Comparison of ENCODE assay signal across 1 cellular context in the genomic region with DNA sequence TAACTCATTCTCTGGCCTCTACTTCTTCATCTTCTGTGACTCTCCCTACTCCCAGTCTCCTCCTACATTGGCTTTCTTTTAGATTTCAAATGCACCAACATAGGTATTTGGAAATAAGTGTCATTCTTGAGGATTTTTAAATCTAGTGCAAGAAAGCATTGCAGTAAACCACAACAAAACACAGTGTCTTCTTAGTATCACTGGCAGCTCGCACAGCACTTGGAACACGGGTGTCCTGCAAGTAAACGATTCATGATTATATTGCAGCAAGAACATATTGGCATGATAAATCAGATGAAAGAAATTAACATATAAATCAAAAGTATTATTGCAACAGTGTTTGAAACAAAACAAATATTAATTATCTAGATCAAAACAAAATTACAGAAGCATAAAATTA.
TF ChIP-seq lines count a peak whose summit lies in the region.

No MANE protein-coding gene starts in this region.

TF ChIP-seq in H1, 55 proteins besides CTCF, POLR2A, EP300 and RAD21:
- TF ChIP-seq POLR2AphosphoS5 (IDR thresholded peaks at IDR 0.05; ENCODE audit: low read depth, low read length) (no peak), SRF (IDR thresholded peaks at IDR 0.05; ENCODE audit: low read depth, low read length) (no peak), CTBP2 (IDR thresholded peaks at IDR 0.05; ENCODE audit: borderline replicate concordance, insufficient read depth, insufficient read length, low read length) (no peak), SIX5 (IDR thresholded peaks at IDR 0.05; ENCODE audit: low read depth, low read length) (no peak), TBP (IDR thresholded peaks at IDR 0.05; ENCODE audit: low read depth, low read length) (no peak), TEAD4 (IDR thresholded peaks at IDR 0.05; ENCODE audit: low read depth, low read length) (no peak), CBX5 (IDR thresholded peaks at IDR 0.05; ENCODE audit: low read depth, low read length) (no peak), SP2 (IDR thresholded peaks at IDR 0.05; ENCODE audit: low read length) (no peak), USF2 (IDR thresholded peaks at IDR 0.05; ENCODE audit: low read length) (no peak), BRCA1 (IDR thresholded peaks at IDR 0.05; ENCODE audit: low read depth, low read length) (no peak), GABPA (IDR thresholded peaks at IDR 0.05; ENCODE audit: borderline replicate concordance, insufficient read depth, low read length) (no peak), KDM1A (IDR thresholded peaks at IDR 0.05; ENCODE audit: borderline replicate concordance, low read length) (no peak), SAP30 (IDR thresholded peaks at IDR 0.05; ENCODE audit: insufficient read depth, insufficient replicate concordance, low read length) (no peak), CEBPB (IDR thresholded peaks at IDR 0.05; ENCODE audit: low read depth, low read length) (no peak), RNF2 (IDR thresholded peaks at IDR 0.05; ENCODE audit: borderline replicate concordance, low read depth, low read length, missing control alignments, poor library complexity, severe bottlenecking) (no peak), BACH1 (IDR thresholded peaks at IDR 0.05; ENCODE audit: low read length) (no peak), RXRA (IDR thresholded peaks at IDR 0.05; ENCODE audit: insufficient read depth, low read depth, low read length) (no peak), E2F6 (IDR thresholded peaks at IDR 0.05) (no peak)
- TF ChIP-seq, protein P1, sequence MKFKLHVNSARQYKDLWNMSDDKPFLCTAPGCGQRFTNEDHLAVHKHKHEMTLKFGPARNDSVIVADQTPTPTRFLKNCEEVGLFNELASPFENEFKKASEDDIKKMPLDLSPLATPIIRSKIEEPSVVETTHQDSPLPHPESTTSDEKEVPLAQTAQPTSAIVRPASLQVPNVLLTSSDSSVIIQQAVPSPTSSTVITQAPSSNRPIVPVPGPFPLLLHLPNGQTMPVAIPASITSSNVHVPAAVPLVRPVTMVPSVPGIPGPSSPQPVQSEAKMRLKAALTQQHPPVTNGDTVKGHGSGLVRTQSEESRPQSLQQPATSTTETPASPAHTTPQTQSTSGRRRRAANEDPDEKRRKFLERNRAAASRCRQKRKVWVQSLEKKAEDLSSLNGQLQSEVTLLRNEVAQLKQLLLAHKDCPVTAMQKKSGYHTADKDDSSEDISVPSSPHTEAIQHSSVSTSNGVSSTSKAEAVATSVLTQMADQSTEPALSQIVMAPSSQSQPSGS (IDR thresholded peaks at IDR 0.05; ENCODE audit: low read length) = no peak
